In the genomic region with DNA sequence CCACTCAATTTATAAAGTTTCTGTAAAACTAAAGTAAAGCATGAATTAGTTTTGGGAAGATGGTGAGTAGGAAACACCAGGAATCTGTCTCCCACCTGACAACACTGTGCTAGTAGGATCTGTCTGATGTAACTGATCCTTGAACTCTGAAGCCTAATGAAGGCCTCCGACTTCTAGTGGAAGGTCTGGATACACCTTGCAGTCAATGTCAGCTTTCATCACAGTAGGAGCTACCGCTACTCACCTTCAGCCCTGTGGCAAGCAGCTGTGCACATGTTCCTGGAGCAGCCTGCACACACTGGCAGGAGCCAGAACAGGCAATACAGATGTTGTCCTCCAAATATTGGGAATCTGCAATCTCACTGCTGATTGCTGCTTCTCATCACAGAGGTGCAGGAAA, we compare ENCODE assay signal across 18 cellular contexts.
DNase-seq lines count a peak whose midpoint lies in the region; FAIRE-seq and TF ChIP-seq lines count a peak whose summit lies in the region.
"Had no signal": no experiment of that assay in that cellular context is flagged by ENCODE, and none has a peak within 500 bp of the region (broad histone marks: within the 10 kb centered on the region; RNA-seq: fewer than 3 reads in every experiment).

No MANE protein-coding gene starts in this region.

- H3K4me1 Mint-ChIP-seq in endodermal cell = no peaks in the 10 kb centered on the region
- H3K4me1 Mint-ChIP-seq: CD4-positive, alpha-beta memory T cell had no signal

- H3K9ac ChIP-seq in endodermal cell (ENCODE audit: extremely low read depth, low read length, poor library complexity, severe bottlenecking) = no peak overlapping the region
- no peak overlapping the region for H3K9ac ChIP-seq in mesenchymal stem cell (ENCODE audit: low read length)
- H3K9ac ChIP-seq: GM23248 had no signal

- DNase-seq in endodermal cell (peak; percentile 11), mesenchymal stem cell (no peak), osteoblast (ENCODE audit: insufficient read length, low spot score, missing footprints) (peak; percentile 43), HUDEP-2 (lab: John Stamatoyannopoulos, UW; ENCODE audit: unreplicated experiment in 76 of 76) (no peak), RCC 7860 (ENCODE audit: low spot score) (no peak), UCSD-AML1 (lab: John Stamatoyannopoulos, UW; ENCODE audit: unreplicated experiment) (no peak)
- DNase-seq: C1 segment of cervical spinal cord; Caco-2; CD4-positive, alpha-beta memory T cell; DMS153; DND-41; GM23248; H7; HCEC 1CT had no signal

- H2BK120ac ChIP-seq in mesenchymal stem cell (ENCODE audit: low read depth, low read length) = no peak overlapping the region

- H3K27ac ChIP-seq in endodermal cell (ENCODE audit: low read depth, low read length) (no peak overlapping the region), mesenchymal stem cell (ENCODE audit: low read length, poor library complexity, severe bottlenecking) (no peak overlapping the region), osteoblast (ENCODE audit: low read depth, low read length) (no peak overlapping the region)
- H3K27ac ChIP-seq: GM23248 had no signal

- no peak overlapping the region for H3K27ac Mint-ChIP-seq in endodermal cell
- H3K27ac Mint-ChIP-seq: CD4-positive, alpha-beta memory T cell had no signal

- no peak overlapping the region for H2AK5ac ChIP-seq in mesenchymal stem cell (ENCODE audit: low read length, severe bottlenecking)

- FAIRE-seq in RCC 7860 (lab: Jason Lieb, UNC) = no peak
- FAIRE-seq: G401.6, GM12878, GM19239, H1 had no signal

- no peak overlapping the region for H3K4ac ChIP-seq in mesenchymal stem cell (ENCODE audit: low read depth in 1 of 2, low read length in 2 of 2)

- H2BK15ac ChIP-seq in mesenchymal stem cell (ENCODE audit: low read depth, poor library complexity, severe bottlenecking) = no peak overlapping the region

- 68 to 80% methylated on average over 2 of the region's 2 CpGs for WGBS in endodermal cell (ENCODE audit: insufficient coverage in 1 of 2, insufficient read length in 1 of 2), 2 experiments
- 64% methylated on average over 2 of the region's 2 CpGs for WGBS in mesenchymal stem cell

- H3K23ac ChIP-seq in mesenchymal stem cell (ENCODE audit: low read length in 2 of 2) = no peak overlapping the region

- no peak overlapping the region for H3K14ac ChIP-seq in mesenchymal stem cell (ENCODE audit: low read length in 2 of 2)

- H3K79me1 ChIP-seq in mesenchymal stem cell (replicated peaks; ENCODE audit: low read length, poor library complexity, severe bottlenecking) = no peaks in the 10 kb centered on the region

- H3K9me3 ChIP-seq in endodermal cell (ENCODE audit: control insufficient read depth, low read length) (peaks cover 87% of the 10 kb centered on the region), mesenchymal stem cell (ENCODE audit: control insufficient read depth, low read length) (peaks cover 60% of the 10 kb centered on the region), osteoblast (ENCODE audit: low read depth, low read length) (peaks cover 4% of the 10 kb centered on the region)

- TF ChIP-seq CTCF in endodermal cell (conservative IDR thresholded peaks at IDR 0.05) (no peak), osteoblast (IDR thresholded peaks at IDR 0.05; ENCODE audit: extremely low read depth, low read depth, low read length) (no peak)

- H3K18ac ChIP-seq in mesenchymal stem cell (ENCODE audit: low read depth in 1 of 2, low read length in 2 of 2) = no peak overlapping the region

- no peaks in the 10 kb centered on the region for H3K27me3 ChIP-seq in endodermal cell (ENCODE audit: control insufficient read depth, insufficient read depth, low read length, poor library complexity, severe bottlenecking)
- no peaks in the 10 kb centered on the region for H3K27me3 ChIP-seq in mesenchymal stem cell (ENCODE audit: control insufficient read depth in 1 of 2, insufficient read depth in 1 of 2, low read length in 2 of 2)
- H3K27me3 ChIP-seq in osteoblast (ENCODE audit: insufficient read depth, low read length) = no peaks in the 10 kb centered on the region

- no peaks in the 10 kb centered on the region for H3K36me3 Mint-ChIP-seq in endodermal cell (ENCODE audit: low read depth)

- no peaks in the 10 kb centered on the region for H3K27me3 Mint-ChIP-seq in endodermal cell (ENCODE audit: insufficient read depth)

- H4K91ac ChIP-seq in mesenchymal stem cell (ENCODE audit: low read length) = peak overlapping the region; percentile 2

- H2BK12ac ChIP-seq in mesenchymal stem cell (ENCODE audit: low read length in 2 of 2) = no peak overlapping the region

- peaks cover 29% of the 10 kb centered on the region for H3K9me3 Mint-ChIP-seq in endodermal cell

- H3K4me1 ChIP-seq in endodermal cell (ENCODE audit: control insufficient read depth, insufficient read depth, low read length) (no peaks in the 10 kb centered on the region), mesenchymal stem cell (ENCODE audit: control insufficient read depth, insufficient read depth, low read depth, low read length) (no peaks in the 10 kb centered on the region), osteoblast (ENCODE audit: insufficient read depth, low read length) (no peaks in the 10 kb centered on the region)
- H3K4me1 ChIP-seq: Caco-2 had no signal

- H2AFZ ChIP-seq in mesenchymal stem cell (ENCODE audit: low read depth, low read length) = no peak overlapping the region
- H2AFZ ChIP-seq in osteoblast (ENCODE audit: low read length) = no peak overlapping the region
- H2AFZ ChIP-seq: GM23248 had no signal

- no peaks in the 10 kb centered on the region for H4K20me1 ChIP-seq in osteoblast (ENCODE audit: insufficient read depth, low read length)

- H3K36me3 ChIP-seq in endodermal cell (ENCODE audit: control insufficient read depth, insufficient read depth, low read length) (no peaks in the 10 kb centered on the region), mesenchymal stem cell (ENCODE audit: control insufficient read depth in 1 of 2, insufficient read depth in 2 of 2, low read depth in 1 of 2, low read length in 2 of 2) (no peaks in the 10 kb centered on the region), osteoblast (ENCODE audit: insufficient read depth, low read length) (no peaks in the 10 kb centered on the region)

- H3K4me3 ChIP-seq in endodermal cell (ENCODE audit: low read length) (peak overlapping the region; percentile 27), mesenchymal stem cell (ENCODE audit: insufficient read depth in 1 of 2, low read depth in 1 of 2, low read length in 2 of 2) (peak overlapping the region in 1 of 2 experiments; percentile 24), osteoblast (ENCODE audit: insufficient read depth, low read length) (no peak overlapping the region)
- H3K4me3 ChIP-seq: GM12878, GM23248 had no signal

- H3K4me2 ChIP-seq in mesenchymal stem cell (ENCODE audit: low read length, poor library complexity, severe bottlenecking) (no peak overlapping the region), osteoblast (ENCODE audit: insufficient read depth, low read length) (no peak overlapping the region)

- no peaks in the 10 kb centered on the region for H3K79me2 ChIP-seq in osteoblast (ENCODE audit: insufficient read depth, low read length)

- H3K4me3 Mint-ChIP-seq in endodermal cell = no peak overlapping the region
- H3K4me3 Mint-ChIP-seq: CD4-positive, alpha-beta memory T cell had no signal

- H4K8ac ChIP-seq in mesenchymal stem cell (ENCODE audit: low read length) = no peak overlapping the region

- no peak overlapping the region for H2BK5ac ChIP-seq in mesenchymal stem cell (ENCODE audit: low read depth, low read length, poor library complexity, severe bottlenecking)

Comparison
In these comparisons a context has a peak if more than half of its experiments do, and no peak if none do; other contexts are left out.
1. DNase-seq: peak in endodermal cell (single experiment) and osteoblast (single experiment); none in mesenchymal stem cell (single experiment), HUDEP-2 (0 of 76), RCC 7860 (single experiment) and UCSD-AML1 (single experiment).